In the genomic region with DNA sequence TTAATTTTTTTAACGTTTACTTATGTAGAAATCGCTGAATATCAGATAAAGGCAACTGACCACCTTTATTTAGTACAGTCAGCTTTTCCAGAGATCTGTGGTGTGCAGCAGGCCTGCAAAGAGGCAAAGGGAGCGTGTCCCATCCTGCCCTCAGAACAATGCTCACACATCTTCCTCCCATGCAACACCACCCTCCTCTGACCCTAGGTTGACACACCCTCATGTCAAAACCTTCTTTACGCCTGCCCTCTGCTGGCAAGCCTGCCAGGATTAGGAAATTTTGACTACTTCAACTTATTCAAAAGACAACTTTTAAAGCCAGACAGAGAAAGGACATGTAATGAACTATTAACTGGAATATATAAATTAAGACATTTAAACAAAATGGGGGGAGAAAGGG, we compare ENCODE assay signal across 8 cellular contexts.
DNase-seq lines count a peak whose midpoint lies in the region; ATAC-seq and TF ChIP-seq lines count a peak whose summit lies in the region.

No MANE protein-coding gene starts in this region.

- peaks cover 74% of the 10 kb centered on the region for H3K4me1 Mint-ChIP-seq in activated CD4-positive, alpha-beta memory T cell treated with anti-CD3 and anti-CD28 coated beads for 36 hours (ENCODE audit: low read depth)
- H3K4me1 Mint-ChIP-seq in naive thymus-derived CD8-positive, alpha-beta T cell = peaks cover 39 to 89% (median 86%) of the 10 kb centered on the region in 4 donors

- H3K36me3 ChIP-seq in thoracic aorta = no peaks in the 10 kb centered on the region

- H3K27ac ChIP-seq in thoracic aorta = peak overlapping the region; percentile 71 to 74

- POLR2A ChIA-PET in activated CD4-positive, alpha-beta memory T cell treated with anti-CD3 and anti-CD28 coated beads for 36 hours (lab: Charles Lee) = no interaction called here
- POLR2A ChIA-PET in naive thymus-derived CD8-positive, alpha-beta T cell (lab: Charles Lee) = interaction anchor here (0.9 to 1.4 kb wide), 3 partner anchors 35 to 441 kb away, joined by 3 to 4 read pairs (median 3); no protein-coding TSS in a partner anchor

- TF ChIP-seq CTCF in epithelial cell of esophagus (IDR thresholded peaks at IDR 0.05; ENCODE audit: insufficient read depth, low read depth, low read length, missing control alignments) = peak; percentile 73
- no peak for TF ChIP-seq CTCF in thoracic aorta (IDR thresholded peaks at IDR 0.05)

- no peak overlapping the region for H3K4me3 Mint-ChIP-seq in activated CD4-positive, alpha-beta memory T cell treated with anti-CD3 and anti-CD28 coated beads for 36 hours
- peak overlapping the region in 7 of 10 donors; percentile 19 to 53 (median 46) for H3K4me3 Mint-ChIP-seq in naive thymus-derived CD8-positive, alpha-beta T cell

- intact Hi-C loops in activated CD4-positive, alpha-beta memory T cell treated with anti-CD3 and anti-CD28 coated beads for 36 hours (cut with micrococcal nuclease) = loop anchor here (1.0 to 10.0 kb wide), 3 partner anchors 157 to 1865 kb away; no protein-coding TSS in a partner anchor

- H3K27ac Mint-ChIP-seq in activated CD4-positive, alpha-beta memory T cell treated with anti-CD3 and anti-CD28 coated beads for 36 hours = peak overlapping the region; percentile 62
- peak overlapping the region; percentile 61 to 88 (median 86) for H3K27ac Mint-ChIP-seq in naive thymus-derived CD8-positive, alpha-beta T cell

- peak; percentile 64 for ATAC-seq in GM18907 (IDR thresholded peaks at IDR 0.05; ENCODE audit: unreplicated experiment)
- ATAC-seq in naive thymus-derived CD8-positive, alpha-beta T cell = peak; percentile 34 to 39
- ATAC-seq in thoracic aorta (ENCODE audit: insufficient number of reproducible peaks, low FRiP score, low read depth) = no peak
- no peak for ATAC-seq in GM18870 (IDR thresholded peaks at IDR 0.05; ENCODE audit: unreplicated experiment)

- CTCF ChIA-PET in activated CD4-positive, alpha-beta memory T cell treated with anti-CD3 and anti-CD28 coated beads for 36 hours (lab: Charles Lee) = interaction anchor here (0.7 to 3.2 kb wide), 11 partner anchors 9 to 519 kb away, joined by 3 to 15 read pairs (median 4); no protein-coding TSS in a partner anchor

- H3K36me3 Mint-ChIP-seq in activated CD4-positive, alpha-beta memory T cell treated with anti-CD3 and anti-CD28 coated beads for 36 hours = no peaks in the 10 kb centered on the region
- peaks cover 0 to 14% (median 0%) of the 10 kb centered on the region in 3 donors for H3K36me3 Mint-ChIP-seq in naive thymus-derived CD8-positive, alpha-beta T cell

- no peaks in the 10 kb centered on the region for H3K27me3 Mint-ChIP-seq in activated CD4-positive, alpha-beta memory T cell treated with anti-CD3 and anti-CD28 coated beads for 36 hours
- H3K27me3 Mint-ChIP-seq in naive thymus-derived CD8-positive, alpha-beta T cell = no peaks in the 10 kb centered on the region

- H3K27me3 ChIP-seq in thoracic aorta (replicated peaks; ENCODE audit: insufficient read depth) = no peaks in the 10 kb centered on the region

- H3K9me3 ChIP-seq in thoracic aorta = no peaks in the 10 kb centered on the region

- H3K9me3 Mint-ChIP-seq in activated CD4-positive, alpha-beta memory T cell treated with anti-CD3 and anti-CD28 coated beads for 36 hours = no peaks in the 10 kb centered on the region
- no peaks in the 10 kb centered on the region for H3K9me3 Mint-ChIP-seq in naive thymus-derived CD8-positive, alpha-beta T cell

- peaks cover 28 to 87% of the 10 kb centered on the region in 2 donors for H3K4me1 ChIP-seq in thoracic aorta (ENCODE audit: control insufficient read depth in 1 of 2, low read depth in 2 of 2)

- peak; percentile 39 for DNase-seq in A172 (ENCODE audit: low spot score)
- peak; percentile 8 for DNase-seq in NCI-H2196 treated with DMSO at 0.1 percent for 48 hours (lab: John Stamatoyannopoulos, UW; ENCODE audit: unreplicated experiment)
- peak; percentile 84 for DNase-seq in activated CD4-positive, alpha-beta memory T cell treated with anti-CD3 and anti-CD28 coated beads for 36 hours
- peak; percentile 99 for DNase-seq in epithelial cell of esophagus (ENCODE audit: low read depth)
- peak; percentile 42 to 85 (median 64) for DNase-seq in naive thymus-derived CD8-positive, alpha-beta T cell
- peak; percentile 28 for DNase-seq in thoracic aorta (ENCODE audit: low spot score)

- H3K4me3 ChIP-seq in epithelial cell of esophagus (ENCODE audit: low read length) (no peak overlapping the region), thoracic aorta (peak overlapping the region; percentile 40)

Comparison
In these comparisons a context has a peak if more than half of its experiments do, and no peak if none do; other contexts are left out.
1. DNase-seq: peak in every context shown above with its lines; median percentile 99 in epithelial cell of esophagus; 84 in activated CD4-positive, alpha-beta memory T cell treated with anti-CD3 and anti-CD28 coated beads for 36 hours; 64 in naive thymus-derived CD8-positive, alpha-beta T cell; 39 in A172; 28 in thoracic aorta; 8 in NCI-H2196 treated with DMSO at 0.1 percent for 48 hours.
2. ATAC-seq: peak in GM18907 (single experiment) and naive thymus-derived CD8-positive, alpha-beta T cell (2 of 2); none in thoracic aorta (single experiment) and GM18870 (single experiment).